ENCODE assay signal across 2 cellular contexts in genomic region chr3:33162615-33163014, GRCh38. TPM values are rescaled to one million over a fixed set of nuclear protein-coding genes. Genes with fewer than 3 reads are reported as not detected.
"Had no signal": no experiment of that assay in that cellular context is flagged by ENCODE, and none has a peak within 500 bp of the region (broad histone marks: within the 10 kb centered on the region; RNA-seq: fewer than 3 reads in every experiment).

No MANE protein-coding gene starts in this region.

RNA-seq across cellular contexts. Expression of gene SUSD5, which starts 56.0 kb away (rescaled TPM):
- total RNA-seq: naive thymus-derived CD4-positive, alpha-beta T cell had no signal
- polyA plus RNA-seq: immature natural killer cell had no signal
